Comparison of ENCODE assay signal across 21 cellular contexts in the genomic region with DNA sequence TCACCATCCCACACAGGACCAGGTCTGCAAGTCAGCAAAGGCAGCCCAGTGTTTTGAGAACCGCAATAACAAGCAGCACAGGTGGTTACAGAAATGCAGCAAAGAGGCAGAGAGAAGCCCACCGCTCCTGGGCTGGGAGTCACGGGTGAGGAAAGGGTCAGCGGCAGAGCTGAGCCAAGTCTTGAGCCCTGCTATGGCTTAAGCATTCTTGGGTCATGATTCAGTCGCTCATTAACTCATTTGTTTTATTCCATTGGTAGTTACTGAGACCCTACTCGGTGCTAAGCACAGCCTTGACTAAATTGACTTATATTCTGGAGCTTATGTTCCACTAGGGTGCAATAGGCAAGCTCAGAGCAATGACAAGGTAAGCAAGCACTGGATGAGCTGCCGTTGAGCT.
A peak's percentile ranks its signal among the peaks of the same experiment; 100 is the strongest.
DNase-seq lines count a peak whose midpoint lies in the region; ATAC-seq and TF ChIP-seq lines count a peak whose summit lies in the region.
"Had no signal": no experiment of that assay in that cellular context is flagged by ENCODE, and none has a peak within 500 bp of the region (broad histone marks: within the 10 kb centered on the region; RNA-seq: fewer than 3 reads in every experiment).

No MANE protein-coding gene starts in this region.

- DNase-seq in kidney tubule cell (ENCODE audit: low spot score) (peak; percentile 9), left kidney (ENCODE audit: low read depth, low spot score) (peak; percentile 50), retinal pigment epithelial cell (ENCODE audit: low read depth) (peak; percentile 89), EL (no peak)
- DNase-seq: 8988T; ACHN; BE2C; C1 segment of cervical spinal cord; CD4-positive, alpha-beta memory T cell; CD4-positive, CD25-positive, alpha-beta regulatory T cell; CD8-positive, alpha-beta memory T cell; COR-L47; DMS 273 treated with DMSO at 0.1 percent for 48 hours; DMS153; DMS53; DMS79; DND-41; GF-D8 had no signal

- TF ChIP-seq CTCF in retinal pigment epithelial cell (conservative IDR thresholded peaks at IDR 0.05; ENCODE audit: low read depth, low read length), result no peak

- ATAC-seq in HG02885 (IDR thresholded peaks at IDR 0.05; ENCODE audit: poor library complexity, unreplicated experiment) (no peak), GM19035 (IDR thresholded peaks at IDR 0.05; ENCODE audit: unreplicated experiment) (no peak)

- no peak overlapping the region for H3K4me3 ChIP-seq in retinal pigment epithelial cell (ENCODE audit: low read length)
- H3K4me3 ChIP-seq: BLaER1 had no signal
